21 cellular contexts compared by ENCODE assay signal in the genomic region with DNA sequence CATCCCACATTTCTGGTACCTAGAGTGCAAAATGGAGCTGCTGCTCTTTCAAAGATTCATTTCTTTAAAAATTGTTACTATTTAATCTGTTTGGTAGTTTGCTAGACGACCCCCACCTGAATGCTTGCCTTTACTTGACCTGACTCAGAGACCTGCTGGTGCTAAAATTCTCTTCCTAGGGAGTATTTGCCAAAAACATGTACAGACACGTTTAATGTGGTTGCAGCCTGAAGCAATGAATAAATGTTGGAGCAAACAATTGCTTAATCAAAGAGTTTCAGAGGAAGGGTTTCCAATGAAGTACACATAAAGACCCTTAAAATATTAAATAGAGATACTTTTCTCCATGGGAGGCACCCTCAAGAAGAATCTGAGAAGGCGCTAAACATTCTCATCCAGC.
"Had no signal": no experiment of that assay in that cellular context is flagged by ENCODE, and none has a peak within 500 bp of the region (broad histone marks: within the 10 kb centered on the region; RNA-seq: fewer than 3 reads in every experiment).

No MANE protein-coding gene starts in this region.

- DNase-seq: activated CD8-positive, alpha-beta memory T cell treated with anti-CD3 and anti-CD28 coated beads for 24 hours; activated CD8-positive, alpha-beta memory T cell treated with anti-CD3 and anti-CD28 coated beads, Interleukin-2, amount 50 U/mL, for 48 hours; activated effector memory CD4-positive, alpha-beta T cell treated with anti-CD3 and anti-CD28 coated beads, Interleukin-2, amount 50 U/mL, for 16 hours; activated naive CD4-positive, alpha-beta T cell treated with anti-CD3 and anti-CD28 coated beads, Interleukin-2, amount 50 U/mL, for 16 hours; activated T-cell treated with anti-CD3 and anti-CD28 coated beads, Interleukin-2, amount 50 U/mL, for 48 hours; aorta; brain microvascular endothelial cell; cortex of kidney; hippocampal formation; left cardiac atrium; mesendoderm; naive thymus-derived CD4-positive, alpha-beta T cell; ovary; stimulated activated CD4-positive, alpha-beta T cell treated with anti-CD3 and anti-CD28 coated beads, Interleukin-4, amount 100 ng/mL, for 24 hours; upper lobe of left lung had no signal

- ATAC-seq: activated CD4-positive, CD25-positive, alpha-beta regulatory T cell treated with anti-CD3 and anti-CD28 coated beads, Interleukin-2, amount 50 U/mL, for 24 hours; left cardiac atrium; naive thymus-derived CD4-positive, alpha-beta T cell; sciatic nerve; stimulated activated effector memory CD8-positive, alpha-beta T cell treated with anti-CD3 and anti-CD28 coated beads, Interleukin-12 subunit alpha, Interleukin-12 subunit beta, amount 100 ng/mL, for 72 hours had no signal

- H3K36me3 Mint-ChIP-seq: naive thymus-derived CD4-positive, alpha-beta T cell; stimulated activated effector memory CD8-positive, alpha-beta T cell treated with anti-CD3 and anti-CD28 coated beads, Interleukin-12 subunit alpha, Interleukin-12 subunit beta, amount 100 ng/mL, for 72 hours had no signal

- H3K27ac Mint-ChIP-seq: naive thymus-derived CD4-positive, alpha-beta T cell; stimulated activated effector memory CD8-positive, alpha-beta T cell treated with anti-CD3 and anti-CD28 coated beads, Interleukin-12 subunit alpha, Interleukin-12 subunit beta, amount 100 ng/mL, for 72 hours had no signal

- H3K4me3 Mint-ChIP-seq: naive thymus-derived CD4-positive, alpha-beta T cell; stimulated activated effector memory CD8-positive, alpha-beta T cell treated with anti-CD3 and anti-CD28 coated beads, Interleukin-12 subunit alpha, Interleukin-12 subunit beta, amount 100 ng/mL, for 72 hours had no signal

- H3K27ac ChIP-seq: brain microvascular endothelial cell, esophagus muscularis mucosa, ovary, thoracic aorta, upper lobe of left lung had no signal

- H3K4me1 Mint-ChIP-seq: naive thymus-derived CD4-positive, alpha-beta T cell; stimulated activated effector memory CD8-positive, alpha-beta T cell treated with anti-CD3 and anti-CD28 coated beads, Interleukin-12 subunit alpha, Interleukin-12 subunit beta, amount 100 ng/mL, for 72 hours had no signal

- H3K9me3 ChIP-seq: esophagus muscularis mucosa, ovary, thoracic aorta, upper lobe of left lung had no signal

- H3K27me3 ChIP-seq: brain microvascular endothelial cell, esophagus muscularis mucosa, ovary, upper lobe of left lung had no signal

- H3K4me3 ChIP-seq: esophagus muscularis mucosa, ovary, smooth muscle cell, thoracic aorta, upper lobe of left lung had no signal

- H3K36me3 ChIP-seq: brain microvascular endothelial cell, esophagus muscularis mucosa, ovary, thoracic aorta, upper lobe of left lung had no signal

- H3K4me1 ChIP-seq: esophagus muscularis mucosa, upper lobe of left lung had no signal
